In genomic region chr14:76919431-76919810, GRCh38 we compare ENCODE assay signal across 8 cellular contexts.
A peak's percentile ranks its signal among the peaks of the same experiment; 100 is the strongest.
DNase-seq lines count a peak whose midpoint lies in the region; ATAC-seq, FAIRE-seq and TF ChIP-seq lines count a peak whose summit lies in the region.

No MANE protein-coding gene starts in this region.

- no peak overlapping the region for H3K27ac Mint-ChIP-seq in activated naive CD4-positive, alpha-beta T cell treated with anti-CD3 and anti-CD28 coated beads, Interleukin-2, amount 50 U/mL, for 24 hours
- H3K27ac Mint-ChIP-seq in activated CD4-positive, alpha-beta T cell treated with anti-CD3 and anti-CD28 coated beads for 36 hours: no peak overlapping the region

- H3K4me1 ChIP-seq in colonic mucosa (peaks cover 24% of the 10 kb centered on the region), mucosa of stomach (ENCODE audit: control insufficient read depth, insufficient read depth, low read length) (peaks cover 52% of the 10 kb centered on the region)

- H3K4me3 ChIP-seq in colonic mucosa: no peak overlapping the region
- H3K4me3 ChIP-seq in mucosa of stomach (ENCODE audit: low read length): no peak overlapping the region

- peak; percentile 32 for FAIRE-seq in urothelium cell line (lab: Jason Lieb, UNC)

- peak overlapping the region; percentile 82 for H3K27ac ChIP-seq in colonic mucosa

- no peaks in the 10 kb centered on the region for H3K9me3 ChIP-seq in colonic mucosa
- H3K9me3 ChIP-seq in mucosa of stomach (ENCODE audit: control insufficient read depth, low read length): no peaks in the 10 kb centered on the region

- no peaks in the 10 kb centered on the region for H3K27me3 Mint-ChIP-seq in activated naive CD4-positive, alpha-beta T cell treated with anti-CD3 and anti-CD28 coated beads, Interleukin-2, amount 50 U/mL, for 24 hours
- no peaks in the 10 kb centered on the region for H3K27me3 Mint-ChIP-seq in activated CD4-positive, alpha-beta T cell treated with anti-CD3 and anti-CD28 coated beads for 36 hours

- no peaks in the 10 kb centered on the region for H3K9me3 Mint-ChIP-seq in activated naive CD4-positive, alpha-beta T cell treated with anti-CD3 and anti-CD28 coated beads, Interleukin-2, amount 50 U/mL, for 24 hours
- H3K9me3 Mint-ChIP-seq in activated CD4-positive, alpha-beta T cell treated with anti-CD3 and anti-CD28 coated beads for 36 hours (ENCODE audit: low read depth): no peaks in the 10 kb centered on the region

- no peak for TF ChIP-seq CTCF in colonic mucosa (IDR thresholded peaks at IDR 0.05)

- no peak for ATAC-seq in activated CD4-positive, alpha-beta T cell treated with anti-CD3 and anti-CD28 coated beads for 36 hours

- H3K27me3 ChIP-seq in colonic mucosa: no peaks in the 10 kb centered on the region
- H3K27me3 ChIP-seq in mucosa of stomach (ENCODE audit: control insufficient read depth, insufficient read depth, low read length): no peaks in the 10 kb centered on the region

- POLR2A ChIA-PET in activated CD4-positive, alpha-beta T cell treated with anti-CD3 and anti-CD28 coated beads for 36 hours (lab: Charles Lee): interaction anchor here (0.7 kb wide), 1 partner anchor 11 kb away, joined by 4 read pairs; no protein-coding TSS in a partner anchor

- DNase-seq in activated naive CD4-positive, alpha-beta T cell (lab: John Stamatoyannopoulos, UW): no peak
- DNase-seq in colonic mucosa: no peak
- no peak for DNase-seq in urothelium cell line (ENCODE audit: low spot score)
- DNase-seq in NCI-H226: no peak
- DNase-seq in activated CD4-positive, alpha-beta T cell treated with anti-CD3 and anti-CD28 coated beads for 36 hours: no peak
- DNase-seq in NOMO-1 treated with dmso at 0.1 percent for 144 hours (lab: John Stamatoyannopoulos, UW; ENCODE audit: unreplicated experiment): no peak

- intact Hi-C loops in colonic mucosa (cut with DNase I): loop anchor here (5.0 kb wide), 1 partner anchor 38 kb away; no protein-coding TSS in a partner anchor
- intact Hi-C loops in activated CD4-positive, alpha-beta T cell treated with anti-CD3 and anti-CD28 coated beads for 36 hours (cut with DNase I, micrococcal nuclease): loop anchor here in 1 of 2 experiments (10.0 kb wide), 1 partner anchor 105 kb away; the partner anchor contains the start of gene IRF2BPL

- H3K36me3 Mint-ChIP-seq in activated naive CD4-positive, alpha-beta T cell treated with anti-CD3 and anti-CD28 coated beads, Interleukin-2, amount 50 U/mL, for 24 hours: no peaks in the 10 kb centered on the region
- no peaks in the 10 kb centered on the region for H3K36me3 Mint-ChIP-seq in activated CD4-positive, alpha-beta T cell treated with anti-CD3 and anti-CD28 coated beads for 36 hours (ENCODE audit: low read depth)

- H3K36me3 ChIP-seq in colonic mucosa: no peaks in the 10 kb centered on the region
- H3K36me3 ChIP-seq in mucosa of stomach (ENCODE audit: control insufficient read depth, insufficient read depth, low read length): no peaks in the 10 kb centered on the region

- peak overlapping the region; percentile 23 for H3K4me3 Mint-ChIP-seq in activated naive CD4-positive, alpha-beta T cell treated with anti-CD3 and anti-CD28 coated beads, Interleukin-2, amount 50 U/mL, for 24 hours
- H3K4me3 Mint-ChIP-seq in activated CD4-positive, alpha-beta T cell treated with anti-CD3 and anti-CD28 coated beads for 36 hours: no peak overlapping the region

- peaks cover 46% of the 10 kb centered on the region for H3K4me1 Mint-ChIP-seq in activated naive CD4-positive, alpha-beta T cell treated with anti-CD3 and anti-CD28 coated beads, Interleukin-2, amount 50 U/mL, for 24 hours
- peaks cover 62% of the 10 kb centered on the region for H3K4me1 Mint-ChIP-seq in activated CD4-positive, alpha-beta T cell treated with anti-CD3 and anti-CD28 coated beads for 36 hours

- H3K9ac ChIP-seq in colonic mucosa (ENCODE audit: low read depth in 2 of 2, low read length in 2 of 2) (peak overlapping the region; percentile 13 to 74), mucosa of stomach (ENCODE audit: low read length) (peak overlapping the region; percentile 60)

- CTCF ChIA-PET in activated CD4-positive, alpha-beta T cell treated with anti-CD3 and anti-CD28 coated beads for 36 hours (lab: Charles Lee): interaction anchor here (1.0 to 5.1 kb wide), 7 partner anchors 10 to 150 kb away, joined by 3 to 33 read pairs (median 5); no protein-coding TSS in a partner anchor
